ENCODE assay signal across 21 cellular contexts in genomic region chr6:36201612-36202011, GRCh38. TPM values are rescaled to one million over a fixed set of nuclear protein-coding genes. Genes with fewer than 3 reads are reported as not detected.
DNase-seq lines count a peak whose midpoint lies in the region; TF ChIP-seq lines count a peak whose summit lies in the region.
"Had no signal": no experiment of that assay in that cellular context is flagged by ENCODE, and none has a peak within 500 bp of the region (broad histone marks: within the 10 kb centered on the region; RNA-seq: fewer than 3 reads in every experiment).

No MANE protein-coding gene starts in this region.

- H3K27me3 ChIP-seq in neuronal stem cell (ENCODE audit: control insufficient read depth in 3 of 3, insufficient read depth in 3 of 3, low read depth in 1 of 3, low read length in 3 of 3) (no peaks in the 10 kb centered on the region), neural progenitor cell (no peaks in the 10 kb centered on the region)
- H3K27me3 ChIP-seq: colonic mucosa, SJSA1, testis had no signal

- peaks cover 88% of the 10 kb centered on the region for H3K79me2 ChIP-seq in neural progenitor cell (ENCODE audit: low read depth)

- peak overlapping the region; percentile 45 for H2BK5ac ChIP-seq in neuronal stem cell (ENCODE audit: low read length)

- H3K18ac ChIP-seq in neuronal stem cell (ENCODE audit: low read length): no peak overlapping the region

- WGBS in neuronal stem cell (ENCODE audit: extremely low coverage in 2 of 2, insufficient read length in 2 of 2, insufficient replicate concordance in 1 of 2), 2 donors: no CpG with 5 or more reads among the region's 3 CpGs

- H2BK120ac ChIP-seq in neuronal stem cell (ENCODE audit: low read depth, low read length): no peak overlapping the region

- H3K27me3 Mint-ChIP-seq in activated naive CD4-positive, alpha-beta T cell treated with anti-CD3 and anti-CD28 coated beads, Interleukin-2, amount 10 ng/mL, durations not matched to agents 7 days and 5 days: peaks cover 8% of the 10 kb centered on the region
- H3K27me3 Mint-ChIP-seq in activated T-helper 1 cell treated with anti-CD3 and anti-CD28 coated beads, Interleukin-12 subunit alpha, Interleukin-12 subunit beta, Interleukin-2, Interleukin-4 antibody, amounts not matched to agents 30 ng/mL and 10 ng/mL and 1 ng/mL, durations not matched to agents 14 hours and 24 hours and 36 hours (ENCODE audit: insufficient read depth): no peaks in the 10 kb centered on the region
- no peaks in the 10 kb centered on the region for H3K27me3 Mint-ChIP-seq in neural progenitor cell (ENCODE audit: insufficient read depth, low read depth)
- H3K27me3 Mint-ChIP-seq: natural killer cell treated with Interleukin-12 subunit alpha and Interleukin-12 subunit beta and Interleukin-15 and Interleukin-18, amount 100 ng/mL, for 72 hours; progenitor cell of endocrine pancreas had no signal

- peaks cover 0 to 22% of the 10 kb centered on the region in 2 donors for H3K9me3 ChIP-seq in neuronal stem cell (replicated peaks in 1 of 2; ENCODE audit: control insufficient read depth in 2 of 2, insufficient read depth in 1 of 2, low read depth in 1 of 2, low read length in 2 of 2)
- H3K9me3 ChIP-seq in neural progenitor cell (ENCODE audit: low read depth): no peaks in the 10 kb centered on the region
- H3K9me3 ChIP-seq: colonic mucosa, SJSA1, testis had no signal

- H4K91ac ChIP-seq in neuronal stem cell (ENCODE audit: low read depth, low read length, poor library complexity): no peak overlapping the region

- in situ Hi-C loops in G401 (cut with HindIII; ENCODE audit: low sequenced_read_pairs): no loop called here

- DNase-seq in activated naive CD4-positive, alpha-beta T cell treated with anti-CD3 and anti-CD28 coated beads, Interleukin-2, amount 10 ng/mL, durations not matched to agents 7 days and 5 days: peak; percentile 32
- DNase-seq in activated naive CD4-positive, alpha-beta T cell treated with Interleukin-2 at 50 U/mL for 16 hours: no peak
- DNase-seq in G401 (ENCODE audit: low spot score) (peak; percentile 8), neuronal stem cell (ENCODE audit: low spot score) (no peak), neural progenitor cell (ENCODE audit: low spot score) (no peak), islet precursor cell (no peak), HCEC 1CT (no peak)
- no peak for DNase-seq in activated T-helper 1 cell treated with anti-CD3 and anti-CD28 coated beads, Interleukin-12 subunit alpha, Interleukin-12 subunit beta, Interleukin-2, Interleukin-4 antibody, amounts not matched to agents 30 ng/mL and 10 ng/mL and 1 ng/mL, durations not matched to agents 14 hours and 24 hours and 36 hours (ENCODE audit: low spot score)
- DNase-seq: activated naive CD4-positive, alpha-beta T cell; colonic mucosa; DMS153; KBM-7; MV-4-11; NCI-H1694 treated with DMSO at 0.1 percent for 48 hours; NCI-H226; T1000; testis had no signal

- H3K14ac ChIP-seq in neuronal stem cell (ENCODE audit: low read length): peak overlapping the region; percentile 11

- H2AFZ ChIP-seq in neuronal stem cell (ENCODE audit: low read length): no peak overlapping the region
- H2AFZ ChIP-seq in neural progenitor cell (replicated peaks): no peak overlapping the region

- H2AK5ac ChIP-seq in neuronal stem cell (ENCODE audit: low read depth, low read length): peak overlapping the region; percentile 18

- H2BK15ac ChIP-seq in neuronal stem cell (ENCODE audit: low read length): no peak overlapping the region

- H4K20me1 ChIP-seq in neural progenitor cell (ENCODE audit: low read depth): peaks cover 51% of the 10 kb centered on the region

- H3K9ac ChIP-seq in neuronal stem cell (ENCODE audit: low read depth, low read length, poor library complexity) (no peak overlapping the region), neural progenitor cell (no peak overlapping the region)

- H3K79me1 ChIP-seq in neuronal stem cell (ENCODE audit: low read depth, low read length): peaks cover 23% of the 10 kb centered on the region

- H3K9me3 Mint-ChIP-seq in activated naive CD4-positive, alpha-beta T cell treated with anti-CD3 and anti-CD28 coated beads, Interleukin-2, amount 10 ng/mL, durations not matched to agents 7 days and 5 days: peaks cover 11% of the 10 kb centered on the region
- H3K9me3 Mint-ChIP-seq in activated T-helper 1 cell treated with anti-CD3 and anti-CD28 coated beads, Interleukin-12 subunit alpha, Interleukin-12 subunit beta, Interleukin-2, Interleukin-4 antibody, amounts not matched to agents 30 ng/mL and 10 ng/mL and 1 ng/mL, durations not matched to agents 14 hours and 24 hours and 36 hours: no peaks in the 10 kb centered on the region
- peaks cover 2% of the 10 kb centered on the region for H3K9me3 Mint-ChIP-seq in neural progenitor cell
- H3K9me3 Mint-ChIP-seq: natural killer cell treated with Interleukin-12 subunit alpha and Interleukin-12 subunit beta and Interleukin-15 and Interleukin-18, amount 100 ng/mL, for 72 hours had no signal

- H3K23ac ChIP-seq in neuronal stem cell (ENCODE audit: low read depth, low read length, poor library complexity): peak overlapping the region; percentile 69

- H3K4me1 Mint-ChIP-seq in activated naive CD4-positive, alpha-beta T cell treated with anti-CD3 and anti-CD28 coated beads, Interleukin-2, amount 10 ng/mL, durations not matched to agents 7 days and 5 days: peaks cover 70% of the 10 kb centered on the region
- peaks cover 73% of the 10 kb centered on the region for H3K4me1 Mint-ChIP-seq in activated T-helper 1 cell treated with anti-CD3 and anti-CD28 coated beads, Interleukin-12 subunit alpha, Interleukin-12 subunit beta, Interleukin-2, Interleukin-4 antibody, amounts not matched to agents 30 ng/mL and 10 ng/mL and 1 ng/mL, durations not matched to agents 14 hours and 24 hours and 36 hours (ENCODE audit: low read depth)
- H3K4me1 Mint-ChIP-seq in neural progenitor cell: peaks cover 3% of the 10 kb centered on the region

- no peak overlapping the region for H3K27ac ChIP-seq in neuronal stem cell (replicated peaks; ENCODE audit: low read length)
- no peak overlapping the region for H3K27ac ChIP-seq in neural progenitor cell
- H3K27ac ChIP-seq: colonic mucosa, SJSA1, testis had no signal

- H3K4me3 ChIP-seq in neuronal stem cell (ENCODE audit: low read length in 2 of 2): no peak overlapping the region
- no peak overlapping the region for H3K4me3 ChIP-seq in neural progenitor cell
- H3K4me3 ChIP-seq: colonic mucosa, SJSA1, testis had no signal

- intact Hi-C loops in activated T-helper 1 cell treated with anti-CD3 and anti-CD28 coated beads, Interleukin-12 subunit alpha, Interleukin-12 subunit beta, Interleukin-2, Interleukin-4 antibody, amounts not matched to agents 30 ng/mL and 10 ng/mL and 1 ng/mL, durations not matched to agents 14 hours and 24 hours and 36 hours (cut with micrococcal nuclease): no loop called here

- no peak overlapping the region for H3K4ac ChIP-seq in neuronal stem cell (ENCODE audit: low read length)

- CTCF ChIA-PET in activated naive CD4-positive, alpha-beta T cell treated with anti-CD3 and anti-CD28 coated beads, Interleukin-2, amount 10 ng/mL, durations not matched to agents 7 days and 5 days (lab: Charles Lee): no interaction called here

- H3K4me3 Mint-ChIP-seq in activated naive CD4-positive, alpha-beta T cell treated with anti-CD3 and anti-CD28 coated beads, Interleukin-2, amount 10 ng/mL, durations not matched to agents 7 days and 5 days: no peak overlapping the region
- H3K4me3 Mint-ChIP-seq in activated T-helper 1 cell treated with anti-CD3 and anti-CD28 coated beads, Interleukin-12 subunit alpha, Interleukin-12 subunit beta, Interleukin-2, Interleukin-4 antibody, amounts not matched to agents 30 ng/mL and 10 ng/mL and 1 ng/mL, durations not matched to agents 14 hours and 24 hours and 36 hours: peak overlapping the region; percentile 10
- H3K4me3 Mint-ChIP-seq in neural progenitor cell: no peak overlapping the region
- H3K4me3 Mint-ChIP-seq: CD14-positive monocyte; natural killer cell treated with Interleukin-12 subunit alpha and Interleukin-12 subunit beta and Interleukin-15 and Interleukin-18, amount 100 ng/mL, for 72 hours had no signal

- no peak for TF ChIP-seq CTCF in neural progenitor cell (IDR thresholded peaks at IDR 0.05)

- H3F3A ChIP-seq in neural progenitor cell (ENCODE audit: low read depth): no peaks in the 10 kb centered on the region

- H3K4me2 ChIP-seq in neuronal stem cell (ENCODE audit: insufficient read depth, low read length, poor library complexity, severe bottlenecking): no peak overlapping the region
- no peak overlapping the region for H3K4me2 ChIP-seq in neural progenitor cell

- H3K27ac Mint-ChIP-seq in activated naive CD4-positive, alpha-beta T cell treated with anti-CD3 and anti-CD28 coated beads, Interleukin-2, amount 10 ng/mL, durations not matched to agents 7 days and 5 days: no peak overlapping the region
- no peak overlapping the region for H3K27ac Mint-ChIP-seq in activated T-helper 1 cell treated with anti-CD3 and anti-CD28 coated beads, Interleukin-12 subunit alpha, Interleukin-12 subunit beta, Interleukin-2, Interleukin-4 antibody, amounts not matched to agents 30 ng/mL and 10 ng/mL and 1 ng/mL, durations not matched to agents 14 hours and 24 hours and 36 hours
- H3K27ac Mint-ChIP-seq in neural progenitor cell: no peak overlapping the region
- H3K27ac Mint-ChIP-seq: natural killer cell treated with Interleukin-12 subunit alpha and Interleukin-12 subunit beta and Interleukin-15 and Interleukin-18, amount 100 ng/mL, for 72 hours; progenitor cell of endocrine pancreas had no signal

- H4K8ac ChIP-seq in neuronal stem cell (ENCODE audit: low read depth, low read length): no peak overlapping the region

- H3K4me1 ChIP-seq in neuronal stem cell (ENCODE audit: control insufficient read depth in 2 of 2, insufficient read depth in 1 of 2, low read depth in 1 of 2, low read length in 2 of 2) (peaks cover 0 to 3% of the 10 kb centered on the region in 2 donors), neural progenitor cell (peaks cover 5% of the 10 kb centered on the region)
- H3K4me1 ChIP-seq: colonic mucosa had no signal

- no peak overlapping the region for H2BK12ac ChIP-seq in neuronal stem cell (ENCODE audit: low read length)

- peaks cover 72% of the 10 kb centered on the region for H3K36me3 Mint-ChIP-seq in activated naive CD4-positive, alpha-beta T cell treated with anti-CD3 and anti-CD28 coated beads, Interleukin-2, amount 10 ng/mL, durations not matched to agents 7 days and 5 days
- H3K36me3 Mint-ChIP-seq in activated T-helper 1 cell treated with anti-CD3 and anti-CD28 coated beads, Interleukin-12 subunit alpha, Interleukin-12 subunit beta, Interleukin-2, Interleukin-4 antibody, amounts not matched to agents 30 ng/mL and 10 ng/mL and 1 ng/mL, durations not matched to agents 14 hours and 24 hours and 36 hours (ENCODE audit: low read depth): peaks cover 55% of the 10 kb centered on the region
- peaks cover 65% of the 10 kb centered on the region for H3K36me3 Mint-ChIP-seq in neural progenitor cell

- H3K36me3 ChIP-seq in neuronal stem cell (replicated peaks in 1 of 2; ENCODE audit: control insufficient read depth in 2 of 2, insufficient read depth in 2 of 2, low read length in 2 of 2) (peaks cover 50 to 89% of the 10 kb centered on the region in 2 donors), neural progenitor cell (peaks cover 9% of the 10 kb centered on the region)

RNA-seq across cellular contexts. Expression of gene BRPF3, which starts 5.1 kb away (rescaled TPM):
- total RNA-seq in G401 (2014; rRNA removed; shearing (Covaris generic)): 11.8 and 13.9 TPM in 2 replicates
- total RNA-seq in activated T-helper 1 cell treated with anti-CD3 and anti-CD28 coated beads, Interleukin-12 subunit alpha, Interleukin-12 subunit beta, Interleukin-2, Interleukin-4 antibody, amounts not matched to agents 30 ng/mL and 10 ng/mL and 1 ng/mL, durations not matched to agents 14 hours and 24 hours and 36 hours: 22.0 and 25.9 TPM in 2 replicates
- 20.5 TPM for polyA plus RNA-seq in neuronal stem cell (2013, experiment 1 of 2)
- 20.4 TPM for polyA plus RNA-seq in neuronal stem cell (2013, experiment 2 of 2)
- total RNA-seq in neural progenitor cell (ENCODE audit: low replicate concordance): 14.1 and 25.6 TPM in 2 replicates

Comparison
In these comparisons a context has a peak if more than half of its experiments do, and no peak if none do; other contexts are left out.
1. DNase-seq: peak in activated naive CD4-positive, alpha-beta T cell treated with anti-CD3 and anti-CD28 coated beads, Interleukin-2, amount 10 ng/mL, durations not matched to agents 7 days and 5 days (single experiment) and G401 (single experiment); none in activated naive CD4-positive, alpha-beta T cell treated with Interleukin-2 at 50 U/mL for 16 hours (single experiment), activated T-helper 1 cell treated with anti-CD3 and anti-CD28 coated beads, Interleukin-12 subunit alpha, Interleukin-12 subunit beta, Interleukin-2, Interleukin-4 antibody, amounts not matched to agents 30 ng/mL and 10 ng/mL and 1 ng/mL, durations not matched to agents 14 hours and 24 hours and 36 hours (single experiment), neuronal stem cell (single experiment), neural progenitor cell (single experiment), islet precursor cell (single experiment) and HCEC 1CT (single experiment).